ENCODE assay signal across 8 cellular contexts in the genomic region with DNA sequence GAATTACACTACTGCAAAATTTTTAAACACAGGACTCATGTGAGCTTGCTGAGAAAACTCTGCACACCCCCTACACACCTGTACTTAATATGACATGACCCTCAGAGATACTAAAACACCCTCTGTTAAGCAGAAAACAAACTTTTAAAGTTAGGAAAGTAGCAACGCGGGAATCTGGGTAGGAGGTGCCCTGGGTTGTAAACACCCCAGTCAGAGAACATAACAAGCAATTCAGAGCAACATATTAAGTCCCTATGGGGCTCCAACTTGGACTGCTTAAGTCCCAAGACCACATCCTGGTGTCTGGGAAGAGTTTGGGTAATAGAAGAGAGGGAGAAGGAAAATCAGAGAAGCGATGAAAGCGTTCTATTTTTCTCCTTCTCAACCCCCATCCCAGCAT. TPM values are rescaled to one million over a fixed set of nuclear protein-coding genes. Genes with fewer than 3 reads are reported as not detected.
DNase-seq lines count a peak whose midpoint lies in the region; ATAC-seq and TF ChIP-seq lines count a peak whose summit lies in the region.

No MANE protein-coding gene starts in this region.

- intact Hi-C loops in ascending aorta (cut with DNase I) = loop anchor here (2.0 to 5.0 kb wide), 2 partner anchors 63 to 80 kb away; no protein-coding TSS in a partner anchor
- intact Hi-C loops in lower leg skin (cut with DNase I; ENCODE audit: low total_unique reads) = loop anchor here (10.0 kb wide), 1 partner anchor 50 kb away; a partner anchor contains a TSS
- intact Hi-C loops in transverse colon (cut with DNase I; ENCODE audit: low total_unique reads) = loop anchor here (10.0 kb wide), 2 partner anchors 50 to 80 kb away; a partner anchor contains a TSS

- peaks cover 50% of the 10 kb centered on the region for H3K4me1 Mint-ChIP-seq in activated T-cell treated with anti-CD3 and anti-CD28 coated beads, Interleukin-2, amount 50 U/mL, for 4 hours (ENCODE audit: low read depth)

- no peak for TF ChIP-seq EP300 in transverse colon (IDR thresholded peaks at IDR 0.05; ENCODE audit: low read depth)

- no peaks in the 10 kb centered on the region for H3K36me3 Mint-ChIP-seq in activated T-cell treated with anti-CD3 and anti-CD28 coated beads, Interleukin-2, amount 50 U/mL, for 4 hours (ENCODE audit: insufficient read depth)

- H3K36me3 ChIP-seq in ascending aorta (no peaks in the 10 kb centered on the region), transverse colon (no peaks in the 10 kb centered on the region)

- WGBS in lower leg skin, 2 donors = 13 to 31% methylated on average over 4 of the region's 4 CpGs
- WGBS in transverse colon (ENCODE audit: low coverage in 1 of 2), 2 donors = 29 to 38% methylated on average over 4 of the region's 4 CpGs

- no peak for TF ChIP-seq POLR2A in lower leg skin (IDR thresholded peaks at IDR 0.05)
- no peak for TF ChIP-seq POLR2A in transverse colon (IDR thresholded peaks at IDR 0.05)

- H3K4me1 ChIP-seq in ascending aorta (peaks cover 0 to 15% of the 10 kb centered on the region in 2 donors), transverse colon (peaks cover 3 to 49% (median 38%) of the 10 kb centered on the region in 4 donors)

- H3K9me3 ChIP-seq in ascending aorta (no peaks in the 10 kb centered on the region), transverse colon (no peaks in the 10 kb centered on the region)

- H3K27ac ChIP-seq in ascending aorta (peak overlapping the region; percentile 81 to 93), transverse colon (peak overlapping the region; percentile 86 to 93 (median 89))

- no peak for DNase-seq in activated T-cell treated with anti-CD3 and anti-CD28 coated beads, Interleukin-2, amount 50 U/mL, for 4 hours
- DNase-seq in activated T-cell treated with anti-CD3 and anti-CD28 coated beads, Interleukin-2, amount 50 U/mL, for 48 hours = no peak
- no peak for DNase-seq in ascending aorta (ENCODE audit: low spot score in 2 of 2)
- peak in 1 of 2 donors; percentile 56 for DNase-seq in lower leg skin (ENCODE audit: low spot score in 2 of 2)
- DNase-seq in transverse colon = no peak
- DNase-seq in A172 (ENCODE audit: low spot score) = no peak
- DNase-seq in T1000 (lab: John Stamatoyannopoulos, UW) = no peak

- no peaks in the 10 kb centered on the region for H3K9me3 Mint-ChIP-seq in activated T-cell treated with anti-CD3 and anti-CD28 coated beads, Interleukin-2, amount 50 U/mL, for 4 hours

- no peak for ATAC-seq in activated T-cell treated with anti-CD3 and anti-CD28 coated beads, Interleukin-2, amount 50 U/mL, for 4 hours
- no peak for ATAC-seq in GM19463 (IDR thresholded peaks at IDR 0.05; ENCODE audit: unreplicated experiment)

- H3K27me3 Mint-ChIP-seq in activated T-cell treated with anti-CD3 and anti-CD28 coated beads, Interleukin-2, amount 50 U/mL, for 4 hours (ENCODE audit: low read depth) = no peaks in the 10 kb centered on the region

- TF ChIP-seq CTCF in ascending aorta (IDR thresholded peaks at IDR 0.05) = no peak
- no peak for TF ChIP-seq CTCF in lower leg skin (IDR thresholded peaks at IDR 0.05)
- no peak for TF ChIP-seq CTCF in transverse colon (IDR thresholded peaks at IDR 0.05)

- H3K4me3 ChIP-seq in ascending aorta (peak overlapping the region; percentile 73 to 74), lower leg skin (ENCODE audit: low read depth, poor library complexity, severe bottlenecking) (peak overlapping the region; percentile 56), transverse colon (peak overlapping the region; percentile 60 to 71 (median 67))

- H3K27me3 ChIP-seq in ascending aorta = no peaks in the 10 kb centered on the region
- H3K27me3 ChIP-seq in transverse colon = no peaks in the 10 kb centered on the region

- in situ Hi-C loops in transverse colon (cut with MboI; ENCODE audit: low pct_ligation_motif_present in 1 of 4, low pct_unique_long_range_greater_than_20kb in 1 of 4, low sequenced_read_pairs in 3 of 4) = loop anchor here in 1 of 4 donors (10.0 kb wide), 1 partner anchor 50 kb away; a partner anchor contains a TSS

- H3K4me3 Mint-ChIP-seq in activated T-cell treated with anti-CD3 and anti-CD28 coated beads, Interleukin-2, amount 50 U/mL, for 4 hours = peak overlapping the region; percentile 100

RNA-seq across cellular contexts. Expression of a gene that starts 1.2 kb away (rescaled TPM):
- 10 to 100 TPM; 19.2 to 23.2 (median 20.9) TPM for total RNA-seq in activated T-cell treated with anti-CD3 and anti-CD28 coated beads, Interleukin-2, amount 50 U/mL, for 4 hours
- total RNA-seq in ascending aorta (67.6 TPM), lower leg skin (10 to 100 TPM; 25.1 to 34.4 (median 29.0) TPM), transverse colon (10 to 100 TPM; 14.2 to 29.7 (median 26.8) TPM)
- total RNA-seq in A172 (2014; rRNA removed; shearing (Covaris generic)) = 3.9 and 9.2 TPM in 2 replicates

RNA-seq across cellular contexts. Expression of a gene that starts 50.9 kb away (rescaled TPM):
- 100 to 1,000 TPM; 338 to 364 (median 342) TPM for total RNA-seq in activated T-cell treated with anti-CD3 and anti-CD28 coated beads, Interleukin-2, amount 50 U/mL, for 4 hours
- total RNA-seq in ascending aorta (284 TPM), lower leg skin (100 to 1,000 TPM; 214 to 533 (median 318) TPM), transverse colon (100 to 1,000 TPM; 248 to 394 (median 337) TPM)
- 393 and 458 TPM in 2 replicates for total RNA-seq in A172 (2014; rRNA removed; shearing (Covaris generic))
